8 cellular contexts compared by ENCODE assay signal in the genomic region with DNA sequence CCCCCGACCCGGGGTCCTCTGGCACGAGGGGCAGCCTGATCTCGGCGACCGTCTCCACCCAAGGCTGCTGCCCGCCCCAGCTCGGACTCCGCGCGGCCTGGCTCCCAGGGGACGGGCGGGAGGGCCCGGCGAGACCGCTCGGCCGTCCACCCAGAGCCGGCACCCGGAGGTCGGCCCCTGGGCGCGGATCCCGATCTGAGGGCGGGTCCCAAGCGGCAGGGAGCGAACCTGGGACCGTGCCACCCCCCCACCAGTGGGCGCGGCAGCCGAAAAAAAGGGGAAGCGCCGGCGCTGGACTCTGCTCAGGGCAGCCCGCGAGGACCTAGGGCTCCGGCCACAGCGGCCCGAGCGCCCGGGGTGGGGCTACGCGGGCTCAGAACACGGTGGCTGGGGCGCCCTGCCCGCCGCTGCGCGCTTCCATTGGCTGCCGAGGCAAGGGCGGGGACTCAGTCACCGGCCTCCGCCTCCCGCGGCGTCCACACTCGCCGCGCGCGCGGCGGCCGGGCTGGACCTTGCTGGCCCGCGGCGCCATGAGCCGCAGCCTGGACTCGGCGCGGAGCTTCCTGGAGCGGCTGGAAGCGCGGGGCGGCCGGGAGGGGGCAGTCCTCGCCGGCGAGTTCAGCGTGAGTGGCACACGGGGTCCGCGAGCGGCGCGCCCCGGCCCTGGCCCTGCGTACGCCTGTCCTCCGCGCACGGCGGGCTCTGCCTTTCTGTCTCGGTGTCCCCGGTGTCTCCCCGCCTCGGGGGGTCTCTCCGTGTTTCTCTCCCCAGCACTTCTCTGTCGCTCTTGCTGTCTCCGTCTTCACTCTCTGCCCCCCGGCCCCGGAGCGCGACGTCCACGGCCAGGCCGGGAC. TPM values are rescaled to one million over a fixed set of nuclear protein-coding genes. Genes with fewer than 3 reads are reported as not detected.
DNase-seq lines count a peak whose midpoint lies in the region; ATAC-seq, FAIRE-seq and TF ChIP-seq lines count a peak whose summit lies in the region.

A gene with protein sequence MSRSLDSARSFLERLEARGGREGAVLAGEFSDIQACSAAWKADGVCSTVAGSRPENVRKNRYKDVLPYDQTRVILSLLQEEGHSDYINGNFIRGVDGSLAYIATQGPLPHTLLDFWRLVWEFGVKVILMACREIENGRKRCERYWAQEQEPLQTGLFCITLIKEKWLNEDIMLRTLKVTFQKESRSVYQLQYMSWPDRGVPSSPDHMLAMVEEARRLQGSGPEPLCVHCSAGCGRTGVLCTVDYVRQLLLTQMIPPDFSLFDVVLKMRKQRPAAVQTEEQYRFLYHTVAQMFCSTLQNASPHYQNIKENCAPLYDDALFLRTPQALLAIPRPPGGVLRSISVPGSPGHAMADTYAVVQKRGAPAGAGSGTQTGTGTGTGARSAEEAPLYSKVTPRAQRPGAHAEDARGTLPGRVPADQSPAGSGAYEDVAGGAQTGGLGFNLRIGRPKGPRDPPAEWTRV (plus strand): TSS at position 479 of the 854 bp plus-strand sequence. CDS start 52 bp downstream, at position 531.

- no peaks in the 10 kb centered on the region for H3K27me3 ChIP-seq in CD8-positive, alpha-beta memory T cell (ENCODE audit: insufficient read depth, low read length, poor library complexity, severe bottlenecking)
- peaks cover 24% of the 10 kb centered on the region for H3K27me3 ChIP-seq in endodermal cell (ENCODE audit: control insufficient read depth, insufficient read depth, low read length, poor library complexity, severe bottlenecking)
- peaks cover 5% of the 10 kb centered on the region for H3K27me3 ChIP-seq in mesendoderm (ENCODE audit: insufficient read depth, low read length, poor library complexity)

- H3K23ac ChIP-seq in mesendoderm (ENCODE audit: low read length) = no peak within 1 kb of the TSS

- H3K9ac ChIP-seq in endodermal cell (ENCODE audit: extremely low read depth, low read length, poor library complexity, severe bottlenecking) (no peak within 1 kb of the TSS), mesendoderm (ENCODE audit: low read length) (peak within 1 kb of the TSS; percentile 68)

- peak within 1 kb of the TSS; percentile 9 for H3K4ac ChIP-seq in mesendoderm (ENCODE audit: low read depth, low read length)

- H3K4me3 ChIP-seq in CD8-positive, alpha-beta memory T cell (ENCODE audit: low read length) = peak within 1 kb of the TSS; percentile 66
- H3K4me3 ChIP-seq in endodermal cell (ENCODE audit: low read length) (peak within 1 kb of the TSS; percentile 73), mesendoderm (ENCODE audit: low read length) (peak within 1 kb of the TSS; percentile 46)

- peak; percentile 44 to 70 (median 54) for DNase-seq in CD8-positive, alpha-beta memory T cell
- DNase-seq in GM19239 (ENCODE audit: insufficient read length, low spot score) (peak; percentile 65), NCI-H82 (lab: John Stamatoyannopoulos, UW) (peak; percentile 85), endodermal cell (peak; percentile 91), mesendoderm (peak; percentile 73)
- peak; percentile 63 for DNase-seq in activated CD8-positive, alpha-beta T cell treated with anti-CD3 and anti-CD28 coated beads, Interleukin-2, amount 10 ng/mL, durations not matched to agents 7 days and 5 days
- peak; percentile 63 to 83 for DNase-seq in stimulated activated effector memory CD8-positive, alpha-beta T cell treated with anti-CD3 and anti-CD28 coated beads, Interleukin-12 subunit alpha, Interleukin-12 subunit beta, amount 100 ng/mL, for 72 hours (ENCODE audit: low spot score in 2 of 2)

- H3K9me3 ChIP-seq in CD8-positive, alpha-beta memory T cell (ENCODE audit: low read length) = no peaks in the 10 kb centered on the region
- H3K9me3 ChIP-seq in endodermal cell (ENCODE audit: control insufficient read depth, low read length) = no peaks in the 10 kb centered on the region

- no peaks in the 10 kb centered on the region for H3K79me2 ChIP-seq in mesendoderm (ENCODE audit: control insufficient read depth, insufficient read depth, low read length)

- no peak within 1 kb of the TSS for H2AK5ac ChIP-seq in mesendoderm (ENCODE audit: low read length)

- H3K36me3 Mint-ChIP-seq in CD8-positive, alpha-beta memory T cell = peaks cover 0 to 2% (median 1%) of the 10 kb centered on the region in 3 donors
- no peaks in the 10 kb centered on the region for H3K36me3 Mint-ChIP-seq in activated CD8-positive, alpha-beta T cell treated with anti-CD3 and anti-CD28 coated beads, Interleukin-2, amount 10 ng/mL, durations not matched to agents 7 days and 5 days (ENCODE audit: low read depth)
- H3K36me3 Mint-ChIP-seq in endodermal cell (ENCODE audit: low read depth) = peaks cover 2% of the 10 kb centered on the region
- H3K36me3 Mint-ChIP-seq in stimulated activated effector memory CD8-positive, alpha-beta T cell treated with anti-CD3 and anti-CD28 coated beads, Interleukin-12 subunit alpha, Interleukin-12 subunit beta, amount 100 ng/mL, for 72 hours = no peaks in the 10 kb centered on the region

- peak within 1 kb of the TSS; percentile 62 for H3K18ac ChIP-seq in mesendoderm (ENCODE audit: low read length)

- no peaks in the 10 kb centered on the region for H3K79me1 ChIP-seq in mesendoderm (ENCODE audit: low read length)

- H3K27ac Mint-ChIP-seq in CD8-positive, alpha-beta memory T cell = peak within 1 kb of the TSS in 7 of 8 donors; percentile 50 to 92 (median 60)
- peak within 1 kb of the TSS; percentile 26 for H3K27ac Mint-ChIP-seq in activated CD8-positive, alpha-beta T cell treated with anti-CD3 and anti-CD28 coated beads, Interleukin-2, amount 10 ng/mL, durations not matched to agents 7 days and 5 days
- no peak within 1 kb of the TSS for H3K27ac Mint-ChIP-seq in endodermal cell
- H3K27ac Mint-ChIP-seq in stimulated activated effector memory CD8-positive, alpha-beta T cell treated with anti-CD3 and anti-CD28 coated beads, Interleukin-12 subunit alpha, Interleukin-12 subunit beta, amount 100 ng/mL, for 72 hours = peak within 1 kb of the TSS; percentile 48

- H3K27me3 Mint-ChIP-seq in CD8-positive, alpha-beta memory T cell = no peaks in the 10 kb centered on the region
- H3K27me3 Mint-ChIP-seq in activated CD8-positive, alpha-beta T cell treated with anti-CD3 and anti-CD28 coated beads, Interleukin-2, amount 10 ng/mL, durations not matched to agents 7 days and 5 days (ENCODE audit: low read depth) = peaks cover 7% of the 10 kb centered on the region
- peaks cover 30% of the 10 kb centered on the region for H3K27me3 Mint-ChIP-seq in endodermal cell (ENCODE audit: insufficient read depth)

- H4K8ac ChIP-seq in mesendoderm (ENCODE audit: low read depth, low read length) = no peak within 1 kb of the TSS

- H3K4me3 Mint-ChIP-seq in CD8-positive, alpha-beta memory T cell = peak within 1 kb of the TSS; percentile 81 to 91 (median 84)
- peak within 1 kb of the TSS; percentile 71 for H3K4me3 Mint-ChIP-seq in activated CD8-positive, alpha-beta T cell treated with anti-CD3 and anti-CD28 coated beads, Interleukin-2, amount 10 ng/mL, durations not matched to agents 7 days and 5 days
- H3K4me3 Mint-ChIP-seq in endodermal cell = peak within 1 kb of the TSS; percentile 57
- H3K4me3 Mint-ChIP-seq in stimulated activated effector memory CD8-positive, alpha-beta T cell treated with anti-CD3 and anti-CD28 coated beads, Interleukin-12 subunit alpha, Interleukin-12 subunit beta, amount 100 ng/mL, for 72 hours = peak within 1 kb of the TSS; percentile 72

- peak within 1 kb of the TSS; percentile 63 for H3K4me2 ChIP-seq in mesendoderm (ENCODE audit: low read length)

- TF ChIP-seq CTCF in endodermal cell (conservative IDR thresholded peaks at IDR 0.05) = peak; percentile 69

- no peaks in the 10 kb centered on the region for H3K9me3 Mint-ChIP-seq in CD8-positive, alpha-beta memory T cell
- no peaks in the 10 kb centered on the region for H3K9me3 Mint-ChIP-seq in activated CD8-positive, alpha-beta T cell treated with anti-CD3 and anti-CD28 coated beads, Interleukin-2, amount 10 ng/mL, durations not matched to agents 7 days and 5 days (ENCODE audit: insufficient read depth)
- H3K9me3 Mint-ChIP-seq in endodermal cell = peaks cover 11% of the 10 kb centered on the region
- H3K9me3 Mint-ChIP-seq in stimulated activated effector memory CD8-positive, alpha-beta T cell treated with anti-CD3 and anti-CD28 coated beads, Interleukin-12 subunit alpha, Interleukin-12 subunit beta, amount 100 ng/mL, for 72 hours = no peaks in the 10 kb centered on the region

- H3K4me1 Mint-ChIP-seq in CD8-positive, alpha-beta memory T cell = peaks cover 14 to 15% (median 15%) of the 10 kb centered on the region in 3 donors
- peaks cover 17% of the 10 kb centered on the region for H3K4me1 Mint-ChIP-seq in activated CD8-positive, alpha-beta T cell treated with anti-CD3 and anti-CD28 coated beads, Interleukin-2, amount 10 ng/mL, durations not matched to agents 7 days and 5 days (ENCODE audit: low read depth)
- H3K4me1 Mint-ChIP-seq in endodermal cell = peaks cover 6% of the 10 kb centered on the region
- peaks cover 21% of the 10 kb centered on the region for H3K4me1 Mint-ChIP-seq in stimulated activated effector memory CD8-positive, alpha-beta T cell treated with anti-CD3 and anti-CD28 coated beads, Interleukin-12 subunit alpha, Interleukin-12 subunit beta, amount 100 ng/mL, for 72 hours

- H3K36me3 ChIP-seq in CD8-positive, alpha-beta memory T cell (ENCODE audit: insufficient read depth, low read length) = no peaks in the 10 kb centered on the region
- no peaks in the 10 kb centered on the region for H3K36me3 ChIP-seq in endodermal cell (ENCODE audit: control insufficient read depth, insufficient read depth, low read length)
- H3K36me3 ChIP-seq in mesendoderm (ENCODE audit: control insufficient read depth, insufficient read depth, low read length) = no peaks in the 10 kb centered on the region

- WGBS in endodermal cell (ENCODE audit: insufficient coverage in 1 of 2, insufficient read length in 1 of 2), 2 experiments = 1% methylated on average over 52 to 107 of the region's 107 CpGs
- WGBS in mesendoderm (ENCODE audit: extremely low coverage, insufficient coverage, low lambda C conversion rate) = no CpG with 5 or more reads among the region's 107 CpGs

- H2BK5ac ChIP-seq in mesendoderm (ENCODE audit: low read length) = no peak within 1 kb of the TSS

- H3K4me1 ChIP-seq in CD8-positive, alpha-beta memory T cell (ENCODE audit: insufficient read depth, low read length) = peaks cover 5% of the 10 kb centered on the region
- H3K4me1 ChIP-seq in endodermal cell (ENCODE audit: control insufficient read depth, insufficient read depth, low read length) (peaks cover 3% of the 10 kb centered on the region), mesendoderm (ENCODE audit: control insufficient read depth, low read depth, low read length) (no peaks in the 10 kb centered on the region)

- no peak within 1 kb of the TSS for H2BK120ac ChIP-seq in mesendoderm (ENCODE audit: low read depth, low read length)

- peak; percentile 93 for ATAC-seq in HG03354 (IDR thresholded peaks at IDR 0.05; ENCODE audit: poor library complexity, severe bottlenecking, unreplicated experiment)
- peak; percentile 97 for ATAC-seq in activated CD8-positive, alpha-beta T cell treated with anti-CD3 and anti-CD28 coated beads, Interleukin-2, amount 10 ng/mL, durations not matched to agents 7 days and 5 days
- peak; percentile 97 for ATAC-seq in stimulated activated effector memory CD8-positive, alpha-beta T cell treated with anti-CD3 and anti-CD28 coated beads, Interleukin-12 subunit alpha, Interleukin-12 subunit beta, amount 100 ng/mL, for 72 hours

- peak within 1 kb of the TSS; percentile 84 for H3K56ac ChIP-seq in mesendoderm (ENCODE audit: low read length)

- peak within 1 kb of the TSS; percentile 43 for H3K27ac ChIP-seq in CD8-positive, alpha-beta memory T cell (ENCODE audit: low read depth, low read length)
- no peak within 1 kb of the TSS for H3K27ac ChIP-seq in endodermal cell (ENCODE audit: low read depth, low read length)
- no peak within 1 kb of the TSS for H3K27ac ChIP-seq in mesendoderm (ENCODE audit: low read depth, low read length)

- POLR2A ChIA-PET in CD8-positive, alpha-beta memory T cell (lab: Charles Lee) = interaction anchor here (0.6 to 2.4 kb wide), 3 partner anchors 13 to 1133 kb away, joined by 3 to 12 read pairs (median 5); a partner anchor contains a TSS
- POLR2A ChIA-PET in activated CD8-positive, alpha-beta T cell treated with anti-CD3 and anti-CD28 coated beads, Interleukin-2, amount 10 ng/mL, durations not matched to agents 7 days and 5 days (lab: Charles Lee) = interaction anchor here (4.7 kb wide), 1 partner anchor 13 kb away, joined by 31 read pairs; a partner anchor contains a TSS

- H4K5ac ChIP-seq in mesendoderm (ENCODE audit: low read length) = no peak within 1 kb of the TSS

- no peak within 1 kb of the TSS for H2BK15ac ChIP-seq in mesendoderm (replicated peaks; ENCODE audit: low read depth)

- peak; percentile 59 for FAIRE-seq in GM19239 (lab: Jason Lieb, UNC)

- CTCF ChIA-PET in CD8-positive, alpha-beta memory T cell (lab: Charles Lee) = interaction anchor here (0.6 to 2.6 kb wide), 8 partner anchors 9 to 175 kb away, joined by 3 to 8 read pairs (median 4); a partner anchor contains a TSS
- CTCF ChIA-PET in activated CD8-positive, alpha-beta T cell treated with anti-CD3 and anti-CD28 coated beads, Interleukin-2, amount 10 ng/mL, durations not matched to agents 7 days and 5 days (lab: Charles Lee) = interaction anchor here (1.3 to 4.7 kb wide), 6 partner anchors 9 to 24 kb away, joined by 3 to 13 read pairs (median 6); a partner anchor contains a TSS

RNA-seq across cellular contexts. Expression of the gene that starts here (rescaled TPM):
- total RNA-seq in CD8-positive, alpha-beta memory T cell = 10 to 100 TPM; 55.1 to 60.0 TPM
- polyA plus RNA-seq in CD8-positive, alpha-beta memory T cell = 77.7 TPM
- 10 to 100 TPM; 67.0 to 71.9 TPM for total RNA-seq in activated CD8-positive, alpha-beta T cell treated with anti-CD3 and anti-CD28 coated beads, Interleukin-2, amount 10 ng/mL, durations not matched to agents 7 days and 5 days
- total RNA-seq in endodermal cell = 10 to 100 TPM; 16.4 to 19.6 TPM
- polyA plus RNA-seq in endodermal cell (2013, experiment 1 of 2) = 15.1 TPM
- 13.8 TPM for polyA plus RNA-seq in endodermal cell (2013, experiment 2 of 2)
- polyA plus RNA-seq in mesendoderm (2013, experiment 1 of 2) = 9.1 TPM
- 9.1 TPM for polyA plus RNA-seq in mesendoderm (2013, experiment 2 of 2)
